1 cellular context compared by ENCODE assay signal in the genomic region with DNA sequence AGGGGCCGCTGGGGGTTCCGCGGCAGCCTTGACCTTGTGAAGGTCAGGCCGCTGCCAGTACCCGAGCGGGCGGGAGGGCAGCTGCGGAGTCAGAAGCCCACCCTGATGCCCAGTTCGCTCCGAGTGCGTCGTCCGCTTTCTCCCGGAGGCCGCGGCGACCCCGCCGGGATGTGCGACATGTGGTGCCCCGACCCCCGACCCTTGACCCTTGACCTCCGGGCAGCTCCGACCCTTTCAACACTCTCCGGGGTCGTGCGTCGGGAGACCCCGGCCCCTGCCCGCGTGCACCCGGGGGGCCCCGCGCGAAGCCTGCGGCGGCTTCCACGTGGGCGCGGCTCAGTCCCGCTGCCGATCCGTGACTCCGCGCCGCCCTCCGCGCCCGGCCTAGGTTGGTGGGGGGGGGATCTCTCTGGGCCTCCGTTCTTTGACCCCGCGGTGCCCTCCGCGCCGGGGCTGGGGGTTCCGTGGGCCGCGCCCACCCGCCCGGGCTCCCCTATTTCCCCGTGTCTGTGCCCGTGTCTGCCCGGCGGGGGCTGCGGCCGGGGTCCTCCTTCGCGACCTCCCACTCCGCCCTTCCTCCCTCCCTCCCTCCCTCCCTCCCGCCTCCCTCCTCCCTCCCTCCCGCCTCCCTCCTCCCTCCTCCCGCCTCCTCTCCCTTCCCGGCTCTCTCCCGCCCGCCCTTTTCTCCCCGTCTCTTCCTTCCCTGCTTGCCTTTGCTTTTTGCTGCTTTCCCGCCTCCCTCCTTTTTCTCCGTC.
TF ChIP-seq lines count a peak whose summit lies in the region.

No MANE protein-coding gene starts in this region.

TF ChIP-seq in GM12878, 131 proteins besides CTCF, POLR2A, EP300 and RAD21 (continued from another document and continues in another):
- TF ChIP-seq, protein P1, sequence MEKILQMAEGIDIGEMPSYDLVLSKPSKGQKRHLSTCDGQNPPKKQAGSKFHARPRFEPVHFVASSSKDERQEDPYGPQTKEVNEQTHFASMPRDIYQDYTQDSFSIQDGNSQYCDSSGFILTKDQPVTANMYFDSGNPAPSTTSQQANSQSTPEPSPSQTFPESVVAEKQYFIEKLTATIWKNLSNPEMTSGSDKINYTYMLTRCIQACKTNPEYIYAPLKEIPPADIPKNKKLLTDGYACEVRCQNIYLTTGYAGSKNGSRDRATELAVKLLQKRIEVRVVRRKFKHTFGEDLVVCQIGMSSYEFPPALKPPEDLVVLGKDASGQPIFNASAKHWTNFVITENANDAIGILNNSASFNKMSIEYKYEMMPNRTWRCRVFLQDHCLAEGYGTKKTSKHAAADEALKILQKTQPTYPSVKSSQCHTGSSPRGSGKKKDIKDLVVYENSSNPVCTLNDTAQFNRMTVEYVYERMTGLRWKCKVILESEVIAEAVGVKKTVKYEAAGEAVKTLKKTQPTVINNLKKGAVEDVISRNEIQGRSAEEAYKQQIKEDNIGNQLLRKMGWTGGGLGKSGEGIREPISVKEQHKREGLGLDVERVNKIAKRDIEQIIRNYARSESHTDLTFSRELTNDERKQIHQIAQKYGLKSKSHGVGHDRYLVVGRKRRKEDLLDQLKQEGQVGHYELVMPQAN (conservative IDR thresholded peaks at IDR 0.05): peak; percentile 93
- TF ChIP-seq, protein P2, sequence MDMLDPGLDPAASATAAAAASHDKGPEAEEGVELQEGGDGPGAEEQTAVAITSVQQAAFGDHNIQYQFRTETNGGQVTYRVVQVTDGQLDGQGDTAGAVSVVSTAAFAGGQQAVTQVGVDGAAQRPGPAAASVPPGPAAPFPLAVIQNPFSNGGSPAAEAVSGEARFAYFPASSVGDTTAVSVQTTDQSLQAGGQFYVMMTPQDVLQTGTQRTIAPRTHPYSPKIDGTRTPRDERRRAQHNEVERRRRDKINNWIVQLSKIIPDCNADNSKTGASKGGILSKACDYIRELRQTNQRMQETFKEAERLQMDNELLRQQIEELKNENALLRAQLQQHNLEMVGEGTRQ (IDR thresholded peaks at IDR 0.05; ENCODE audit: borderline replicate concordance, low read depth, low read length): no peak
- TF ChIP-seq BMI1 (IDR thresholded peaks at IDR 0.05; ENCODE audit: borderline replicate concordance) (no peak), YBX1 (IDR thresholded peaks at IDR 0.05) (no peak), CHD4 (IDR thresholded peaks at IDR 0.05) (no peak), JUND (IDR thresholded peaks at IDR 0.05; ENCODE audit: low read depth, low read length) (no peak), ZSCAN29 (IDR thresholded peaks at IDR 0.05) (no peak), GATAD2B (conservative IDR thresholded peaks at IDR 0.05; ENCODE audit: low read depth) (peak; percentile 99), ZNF384 (IDR thresholded peaks at IDR 0.05; ENCODE audit: borderline replicate concordance, low read depth, low read length) (no peak), STAT3 (IDR thresholded peaks at IDR 0.05; ENCODE audit: low read depth, low read length) (no peak), IKZF1 (conservative IDR thresholded peaks at IDR 0.05) (peak; percentile 60), IKZF2 (IDR thresholded peaks at IDR 0.05) (no peak), NR2F1 (conservative IDR thresholded peaks at IDR 0.05) (peak; percentile 100), YY1 (IDR thresholded peaks at IDR 0.05; ENCODE audit: low read depth, low read length) (no peak), MTA3 (IDR thresholded peaks at IDR 0.05; ENCODE audit: borderline replicate concordance, low read length) (no peak), HCFC1 (IDR thresholded peaks at IDR 0.05; ENCODE audit: low read length) (peak; percentile 41; the same call in 1 of the 2 replicates), NRF1 (conservative IDR thresholded peaks at IDR 0.05; ENCODE audit: low read depth, low read length) (no peak), SP1 (IDR thresholded peaks at IDR 0.05; ENCODE audit: low read depth, low read length) (no peak), CREM (IDR thresholded peaks at IDR 0.05; ENCODE audit: low read depth) (peak; percentile 50; the same call in 1 of the 2 replicates)
- TF ChIP-seq, protein P3, sequence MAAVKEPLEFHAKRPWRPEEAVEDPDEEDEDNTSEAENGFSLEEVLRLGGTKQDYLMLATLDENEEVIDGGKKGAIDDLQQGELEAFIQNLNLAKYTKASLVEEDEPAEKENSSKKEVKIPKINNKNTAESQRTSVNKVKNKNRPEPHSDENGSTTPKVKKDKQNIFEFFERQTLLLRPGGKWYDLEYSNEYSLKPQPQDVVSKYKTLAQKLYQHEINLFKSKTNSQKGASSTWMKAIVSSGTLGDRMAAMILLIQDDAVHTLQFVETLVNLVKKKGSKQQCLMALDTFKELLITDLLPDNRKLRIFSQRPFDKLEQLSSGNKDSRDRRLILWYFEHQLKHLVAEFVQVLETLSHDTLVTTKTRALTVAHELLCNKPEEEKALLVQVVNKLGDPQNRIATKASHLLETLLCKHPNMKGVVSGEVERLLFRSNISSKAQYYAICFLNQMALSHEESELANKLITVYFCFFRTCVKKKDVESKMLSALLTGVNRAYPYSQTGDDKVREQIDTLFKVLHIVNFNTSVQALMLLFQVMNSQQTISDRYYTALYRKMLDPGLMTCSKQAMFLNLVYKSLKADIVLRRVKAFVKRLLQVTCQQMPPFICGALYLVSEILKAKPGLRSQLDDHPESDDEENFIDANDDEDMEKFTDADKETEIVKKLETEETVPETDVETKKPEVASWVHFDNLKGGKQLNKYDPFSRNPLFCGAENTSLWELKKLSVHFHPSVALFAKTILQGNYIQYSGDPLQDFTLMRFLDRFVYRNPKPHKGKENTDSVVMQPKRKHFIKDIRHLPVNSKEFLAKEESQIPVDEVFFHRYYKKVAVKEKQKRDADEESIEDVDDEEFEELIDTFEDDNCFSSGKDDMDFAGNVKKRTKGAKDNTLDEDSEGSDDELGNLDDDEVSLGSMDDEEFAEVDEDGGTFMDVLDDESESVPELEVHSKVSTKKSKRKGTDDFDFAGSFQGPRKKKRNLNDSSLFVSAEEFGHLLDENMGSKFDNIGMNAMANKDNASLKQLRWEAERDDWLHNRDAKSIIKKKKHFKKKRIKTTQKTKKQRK (IDR thresholded peaks at IDR 0.05; ENCODE audit: low read depth, low read length): no peak
- TF ChIP-seq, protein P4, sequence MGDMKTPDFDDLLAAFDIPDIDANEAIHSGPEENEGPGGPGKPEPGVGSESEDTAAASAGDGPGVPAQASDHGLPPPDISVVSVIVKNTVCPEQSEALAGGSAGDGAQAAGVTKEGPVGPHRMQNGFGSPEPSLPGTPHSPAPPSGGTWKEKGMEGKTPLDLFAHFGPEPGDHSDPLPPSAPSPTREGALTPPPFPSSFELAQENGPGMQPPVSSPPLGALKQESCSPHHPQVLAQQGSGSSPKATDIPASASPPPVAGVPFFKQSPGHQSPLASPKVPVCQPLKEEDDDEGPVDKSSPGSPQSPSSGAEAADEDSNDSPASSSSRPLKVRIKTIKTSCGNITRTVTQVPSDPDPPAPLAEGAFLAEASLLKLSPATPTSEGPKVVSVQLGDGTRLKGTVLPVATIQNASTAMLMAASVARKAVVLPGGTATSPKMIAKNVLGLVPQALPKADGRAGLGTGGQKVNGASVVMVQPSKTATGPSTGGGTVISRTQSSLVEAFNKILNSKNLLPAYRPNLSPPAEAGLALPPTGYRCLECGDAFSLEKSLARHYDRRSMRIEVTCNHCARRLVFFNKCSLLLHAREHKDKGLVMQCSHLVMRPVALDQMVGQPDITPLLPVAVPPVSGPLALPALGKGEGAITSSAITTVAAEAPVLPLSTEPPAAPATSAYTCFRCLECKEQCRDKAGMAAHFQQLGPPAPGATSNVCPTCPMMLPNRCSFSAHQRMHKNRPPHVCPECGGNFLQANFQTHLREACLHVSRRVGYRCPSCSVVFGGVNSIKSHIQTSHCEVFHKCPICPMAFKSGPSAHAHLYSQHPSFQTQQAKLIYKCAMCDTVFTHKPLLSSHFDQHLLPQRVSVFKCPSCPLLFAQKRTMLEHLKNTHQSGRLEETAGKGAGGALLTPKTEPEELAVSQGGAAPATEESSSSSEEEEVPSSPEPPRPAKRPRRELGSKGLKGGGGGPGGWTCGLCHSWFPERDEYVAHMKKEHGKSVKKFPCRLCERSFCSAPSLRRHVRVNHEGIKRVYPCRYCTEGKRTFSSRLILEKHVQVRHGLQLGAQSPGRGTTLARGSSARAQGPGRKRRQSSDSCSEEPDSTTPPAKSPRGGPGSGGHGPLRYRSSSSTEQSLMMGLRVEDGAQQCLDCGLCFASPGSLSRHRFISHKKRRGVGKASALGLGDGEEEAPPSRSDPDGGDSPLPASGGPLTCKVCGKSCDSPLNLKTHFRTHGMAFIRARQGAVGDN (IDR thresholded peaks at IDR 0.05): peak; percentile 98
- TF ChIP-seq, protein P5, sequence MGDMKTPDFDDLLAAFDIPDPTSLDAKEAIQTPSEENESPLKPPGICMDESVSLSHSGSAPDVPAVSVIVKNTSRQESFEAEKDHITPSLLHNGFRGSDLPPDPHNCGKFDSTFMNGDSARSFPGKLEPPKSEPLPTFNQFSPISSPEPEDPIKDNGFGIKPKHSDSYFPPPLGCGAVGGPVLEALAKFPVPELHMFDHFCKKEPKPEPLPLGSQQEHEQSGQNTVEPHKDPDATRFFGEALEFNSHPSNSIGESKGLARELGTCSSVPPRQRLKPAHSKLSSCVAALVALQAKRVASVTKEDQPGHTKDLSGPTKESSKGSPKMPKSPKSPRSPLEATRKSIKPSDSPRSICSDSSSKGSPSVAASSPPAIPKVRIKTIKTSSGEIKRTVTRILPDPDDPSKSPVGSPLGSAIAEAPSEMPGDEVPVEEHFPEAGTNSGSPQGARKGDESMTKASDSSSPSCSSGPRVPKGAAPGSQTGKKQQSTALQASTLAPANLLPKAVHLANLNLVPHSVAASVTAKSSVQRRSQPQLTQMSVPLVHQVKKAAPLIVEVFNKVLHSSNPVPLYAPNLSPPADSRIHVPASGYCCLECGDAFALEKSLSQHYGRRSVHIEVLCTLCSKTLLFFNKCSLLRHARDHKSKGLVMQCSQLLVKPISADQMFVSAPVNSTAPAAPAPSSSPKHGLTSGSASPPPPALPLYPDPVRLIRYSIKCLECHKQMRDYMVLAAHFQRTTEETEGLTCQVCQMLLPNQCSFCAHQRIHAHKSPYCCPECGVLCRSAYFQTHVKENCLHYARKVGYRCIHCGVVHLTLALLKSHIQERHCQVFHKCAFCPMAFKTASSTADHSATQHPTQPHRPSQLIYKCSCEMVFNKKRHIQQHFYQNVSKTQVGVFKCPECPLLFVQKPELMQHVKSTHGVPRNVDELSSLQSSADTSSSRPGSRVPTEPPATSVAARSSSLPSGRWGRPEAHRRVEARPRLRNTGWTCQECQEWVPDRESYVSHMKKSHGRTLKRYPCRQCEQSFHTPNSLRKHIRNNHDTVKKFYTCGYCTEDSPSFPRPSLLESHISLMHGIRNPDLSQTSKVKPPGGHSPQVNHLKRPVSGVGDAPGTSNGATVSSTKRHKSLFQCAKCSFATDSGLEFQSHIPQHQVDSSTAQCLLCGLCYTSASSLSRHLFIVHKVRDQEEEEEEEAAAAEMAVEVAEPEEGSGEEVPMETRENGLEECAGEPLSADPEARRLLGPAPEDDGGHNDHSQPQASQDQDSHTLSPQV (IDR thresholded peaks at IDR 0.05): peak; percentile 73
- TF ChIP-seq, protein P6, sequence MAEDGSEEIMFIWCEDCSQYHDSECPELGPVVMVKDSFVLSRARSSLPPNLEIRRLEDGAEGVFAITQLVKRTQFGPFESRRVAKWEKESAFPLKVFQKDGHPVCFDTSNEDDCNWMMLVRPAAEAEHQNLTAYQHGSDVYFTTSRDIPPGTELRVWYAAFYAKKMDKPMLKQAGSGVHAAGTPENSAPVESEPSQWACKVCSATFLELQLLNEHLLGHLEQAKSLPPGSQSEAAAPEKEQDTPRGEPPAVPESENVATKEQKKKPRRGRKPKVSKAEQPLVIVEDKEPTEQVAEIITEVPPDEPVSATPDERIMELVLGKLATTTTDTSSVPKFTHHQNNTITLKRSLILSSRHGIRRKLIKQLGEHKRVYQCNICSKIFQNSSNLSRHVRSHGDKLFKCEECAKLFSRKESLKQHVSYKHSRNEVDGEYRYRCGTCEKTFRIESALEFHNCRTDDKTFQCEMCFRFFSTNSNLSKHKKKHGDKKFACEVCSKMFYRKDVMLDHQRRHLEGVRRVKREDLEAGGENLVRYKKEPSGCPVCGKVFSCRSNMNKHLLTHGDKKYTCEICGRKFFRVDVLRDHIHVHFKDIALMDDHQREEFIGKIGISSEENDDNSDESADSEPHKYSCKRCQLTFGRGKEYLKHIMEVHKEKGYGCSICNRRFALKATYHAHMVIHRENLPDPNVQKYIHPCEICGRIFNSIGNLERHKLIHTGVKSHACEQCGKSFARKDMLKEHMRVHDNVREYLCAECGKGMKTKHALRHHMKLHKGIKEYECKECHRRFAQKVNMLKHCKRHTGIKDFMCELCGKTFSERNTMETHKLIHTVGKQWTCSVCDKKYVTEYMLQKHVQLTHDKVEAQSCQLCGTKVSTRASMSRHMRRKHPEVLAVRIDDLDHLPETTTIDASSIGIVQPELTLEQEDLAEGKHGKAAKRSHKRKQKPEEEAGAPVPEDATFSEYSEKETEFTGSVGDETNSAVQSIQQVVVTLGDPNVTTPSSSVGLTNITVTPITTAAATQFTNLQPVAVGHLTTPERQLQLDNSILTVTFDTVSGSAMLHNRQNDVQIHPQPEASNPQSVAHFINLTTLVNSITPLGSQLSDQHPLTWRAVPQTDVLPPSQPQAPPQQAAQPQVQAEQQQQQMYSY (CRISPR knock-in tag; IDR thresholded peaks at IDR 0.05): no peak
- TF ChIP-seq, protein P7, sequence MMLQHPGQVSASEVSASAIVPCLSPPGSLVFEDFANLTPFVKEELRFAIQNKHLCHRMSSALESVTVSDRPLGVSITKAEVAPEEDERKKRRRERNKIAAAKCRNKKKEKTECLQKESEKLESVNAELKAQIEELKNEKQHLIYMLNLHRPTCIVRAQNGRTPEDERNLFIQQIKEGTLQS (IDR thresholded peaks at IDR 0.05; ENCODE audit: borderline replicate concordance, extremely low read depth, low read depth, low read length): no peak
- TF ChIP-seq, protein P8, sequence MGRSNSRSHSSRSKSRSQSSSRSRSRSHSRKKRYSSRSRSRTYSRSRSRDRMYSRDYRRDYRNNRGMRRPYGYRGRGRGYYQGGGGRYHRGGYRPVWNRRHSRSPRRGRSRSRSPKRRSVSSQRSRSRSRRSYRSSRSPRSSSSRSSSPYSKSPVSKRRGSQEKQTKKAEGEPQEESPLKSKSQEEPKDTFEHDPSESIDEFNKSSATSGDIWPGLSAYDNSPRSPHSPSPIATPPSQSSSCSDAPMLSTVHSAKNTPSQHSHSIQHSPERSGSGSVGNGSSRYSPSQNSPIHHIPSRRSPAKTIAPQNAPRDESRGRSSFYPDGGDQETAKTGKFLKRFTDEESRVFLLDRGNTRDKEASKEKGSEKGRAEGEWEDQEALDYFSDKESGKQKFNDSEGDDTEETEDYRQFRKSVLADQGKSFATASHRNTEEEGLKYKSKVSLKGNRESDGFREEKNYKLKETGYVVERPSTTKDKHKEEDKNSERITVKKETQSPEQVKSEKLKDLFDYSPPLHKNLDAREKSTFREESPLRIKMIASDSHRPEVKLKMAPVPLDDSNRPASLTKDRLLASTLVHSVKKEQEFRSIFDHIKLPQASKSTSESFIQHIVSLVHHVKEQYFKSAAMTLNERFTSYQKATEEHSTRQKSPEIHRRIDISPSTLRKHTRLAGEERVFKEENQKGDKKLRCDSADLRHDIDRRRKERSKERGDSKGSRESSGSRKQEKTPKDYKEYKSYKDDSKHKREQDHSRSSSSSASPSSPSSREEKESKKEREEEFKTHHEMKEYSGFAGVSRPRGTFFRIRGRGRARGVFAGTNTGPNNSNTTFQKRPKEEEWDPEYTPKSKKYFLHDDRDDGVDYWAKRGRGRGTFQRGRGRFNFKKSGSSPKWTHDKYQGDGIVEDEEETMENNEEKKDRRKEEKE (IDR thresholded peaks at IDR 0.05): peak; percentile 30; the same call in 1 of the 2 replicates
- TF ChIP-seq, protein P9, sequence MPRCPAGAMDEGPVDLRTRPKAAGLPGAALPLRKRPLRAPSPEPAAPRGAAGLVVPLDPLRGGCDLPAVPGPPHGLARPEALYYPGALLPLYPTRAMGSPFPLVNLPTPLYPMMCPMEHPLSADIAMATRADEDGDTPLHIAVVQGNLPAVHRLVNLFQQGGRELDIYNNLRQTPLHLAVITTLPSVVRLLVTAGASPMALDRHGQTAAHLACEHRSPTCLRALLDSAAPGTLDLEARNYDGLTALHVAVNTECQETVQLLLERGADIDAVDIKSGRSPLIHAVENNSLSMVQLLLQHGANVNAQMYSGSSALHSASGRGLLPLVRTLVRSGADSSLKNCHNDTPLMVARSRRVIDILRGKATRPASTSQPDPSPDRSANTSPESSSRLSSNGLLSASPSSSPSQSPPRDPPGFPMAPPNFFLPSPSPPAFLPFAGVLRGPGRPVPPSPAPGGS (IDR thresholded peaks at IDR 0.05; ENCODE audit: borderline replicate concordance, insufficient read depth, low read depth, low read length, poor library complexity, severe bottlenecking): no peak
